Comparison of ENCODE assay signal across 1 cellular context in genomic region chr1:229098903-229099578, GRCh38.
TF ChIP-seq lines count a peak whose summit lies in the region.

No MANE protein-coding gene starts in this region.

TF ChIP-seq in HepG2, 621 proteins besides CTCF, POLR2A, EP300 and RAD21 (continued from another document and continues in another):
- TF ChIP-seq ZNF142 (CRISPR knock-in tag; IDR thresholded peaks at IDR 0.05) (0 out of 2 replicates have a peak, but pooled peaks have one; percentile 59), TAF1 (CRISPR knock-in tag; IDR thresholded peaks at IDR 0.05) (peak; percentile 49; the same call in 1 of the 2 replicates), ATF2 (CRISPR knock-in tag; IDR thresholded peaks at IDR 0.05) (no peak), TOPORS (CRISPR knock-in tag; IDR thresholded peaks at IDR 0.05) (no peak), ISX (CRISPR knock-in tag; conservative IDR thresholded peaks at IDR 0.05) (no peak), HIC2 (CRISPR knock-in tag; IDR thresholded peaks at IDR 0.05; ENCODE audit: low read depth) (peak; percentile 95), ATF7 (IDR thresholded peaks at IDR 0.05) (no peak), ATF7 (CRISPR knock-in tag; IDR thresholded peaks at IDR 0.05) (no peak; the same call in 1 of the 2 replicates), AKAP8 (CRISPR knock-in tag; IDR thresholded peaks at IDR 0.05) (no peak), HNF1A (IDR thresholded peaks at IDR 0.05; ENCODE audit: low read depth) (peak; percentile 50; the same call in 1 of the 2 replicates), HNF1A (CRISPR knock-in tag; IDR thresholded peaks at IDR 0.05; ENCODE audit: borderline replicate concordance) (peak; percentile 85; the same call in 1 of the 2 replicates), ELF3 (CRISPR knock-in tag; IDR thresholded peaks at IDR 0.05) (peak; percentile 78), MEF2D (CRISPR knock-in tag; IDR thresholded peaks at IDR 0.05) (peak; percentile 65), RFXAP (CRISPR knock-in tag; IDR thresholded peaks at IDR 0.05; ENCODE audit: borderline replicate concordance) (0 out of 2 replicates have a peak, but pooled peaks have one; percentile 44), ZNF232 (CRISPR knock-in tag; IDR thresholded peaks at IDR 0.05; ENCODE audit: borderline replicate concordance) (peak; percentile 80; the same call in 1 of the 2 replicates), IRF9 (CRISPR knock-in tag; IDR thresholded peaks at IDR 0.05; ENCODE audit: borderline replicate concordance) (no peak), XRCC5 (optimal IDR thresholded peaks at IDR 0.05; ENCODE audit: low read length) (peak; percentile 64), HDAC2 (CRISPR knock-in tag; IDR thresholded peaks at IDR 0.05) (peak; percentile 97), ZNF546 (CRISPR knock-in tag; conservative IDR thresholded peaks at IDR 0.05) (no peak; the same call in 1 of the 2 replicates), ZFP1 (CRISPR knock-in tag; IDR thresholded peaks at IDR 0.05) (0 out of 2 replicates have a peak, but pooled peaks have one; percentile 75), ZBTB25 (CRISPR knock-in tag; IDR thresholded peaks at IDR 0.05) (no peak), HHEX (CRISPR knock-in tag; IDR thresholded peaks at IDR 0.05) (no peak), SMC3 (IDR thresholded peaks at IDR 0.05; ENCODE audit: low read length) (peak; percentile 64), ZBTB43 (CRISPR knock-in tag; conservative IDR thresholded peaks at IDR 0.05) (0 out of 2 replicates have a peak, but pooled peaks have one; percentile 29), ZNF549 (CRISPR knock-in tag; IDR thresholded peaks at IDR 0.05) (peak; percentile 95), ZNF543 (CRISPR knock-in tag; IDR thresholded peaks at IDR 0.05) (0 out of 2 replicates have a peak, but pooled peaks have one; percentile 61), ZNF143 (CRISPR knock-in tag; IDR thresholded peaks at IDR 0.05) (peak; percentile 39; the same call in 1 of the 2 replicates), GABPB1 (CRISPR knock-in tag; IDR thresholded peaks at IDR 0.05) (peak; percentile 47; the same call in 1 of the 2 replicates), ZNF841 (CRISPR knock-in tag; IDR thresholded peaks at IDR 0.05; ENCODE audit: borderline replicate concordance) (no peak), SNAPC5 (CRISPR knock-in tag; IDR thresholded peaks at IDR 0.05; ENCODE audit: borderline replicate concordance) (no peak), RFX1 (IDR thresholded peaks at IDR 0.05) (no peak), ZSCAN5A (CRISPR knock-in tag; IDR thresholded peaks at IDR 0.05; ENCODE audit: borderline replicate concordance) (no peak; the same call in 1 of the 2 replicates), ZBTB37 (CRISPR knock-in tag; IDR thresholded peaks at IDR 0.05) (peak; percentile 89; the same call in 1 of the 2 replicates), MAX (IDR thresholded peaks at IDR 0.05) (0 out of 2 replicates have a peak, but pooled peaks have one; percentile 61), PHF5A (CRISPR knock-in tag; IDR thresholded peaks at IDR 0.05; ENCODE audit: low read depth, unreplicated experiment) (peak; percentile 81), ZSCAN25 (CRISPR knock-in tag; IDR thresholded peaks at IDR 0.05) (peak; percentile 67; the same call in 1 of the 2 replicates), ZMYM3 (CRISPR knock-in tag; IDR thresholded peaks at IDR 0.05) (peak; percentile 98), U2AF2 (IDR thresholded peaks at IDR 0.05; ENCODE audit: low read depth, low read length) (no peak), PCBP1 (IDR thresholded peaks at IDR 0.05; ENCODE audit: borderline replicate concordance, low read depth, low read length) (no peak), MATR3 (CRISPR knock-in tag; IDR thresholded peaks at IDR 0.05) (no peak), ETV6 (CRISPR knock-in tag; conservative IDR thresholded peaks at IDR 0.05) (0 out of 2 replicates have a peak, but pooled peaks have one; percentile 34), RXRA (CRISPR knock-in tag; IDR thresholded peaks at IDR 0.05) (peak; percentile 91)
